In genomic region chr9:4814913-4815312, GRCh38 we compare ENCODE assay signal across 13 cellular contexts. TPM values are rescaled to one million over a fixed set of nuclear protein-coding genes. Genes with fewer than 3 reads are reported as not detected.
DNase-seq lines count a peak whose midpoint lies in the region; ATAC-seq and FAIRE-seq lines count a peak whose summit lies in the region.
"Had no signal": no experiment of that assay in that cellular context is flagged by ENCODE, and none has a peak within 500 bp of the region (broad histone marks: within the 10 kb centered on the region; RNA-seq: fewer than 3 reads in every experiment).

No MANE protein-coding gene starts in this region.

- peaks cover 39% of the 10 kb centered on the region for H3K4me1 Mint-ChIP-seq in activated T-helper 2 cell treated with anti-CD3 and anti-CD28 coated beads, Interferon-gamma antibody, Interleukin-2, Interleukin-4, amounts not matched to agents 10 μg/mL and 5 μg/mL and 100 μg/mL, durations not matched to agents 14 hours and 24 hours and 36 hours (ENCODE audit: low read depth)
- peaks cover 21% of the 10 kb centered on the region for H3K4me1 Mint-ChIP-seq in T-helper 17 cell

- no peaks in the 10 kb centered on the region for H3K9me2 ChIP-seq in GM23248 (ENCODE audit: insufficient read depth)

- peaks cover 0 to 95% (median 57%) of the 10 kb centered on the region in 11 experiments; a peak in 12 of 22 replicates for H4K20me1 ChIP-seq in BLaER1 treated with 17β-estradiol and CSF1 and Interleukin-3, amounts not matched to agents 10 nM and 100 nM
- no peaks in the 10 kb centered on the region for H4K20me1 ChIP-seq in GM23248 (ENCODE audit: insufficient read depth)

- H3K4me3 Mint-ChIP-seq in activated T-helper 2 cell treated with anti-CD3 and anti-CD28 coated beads, Interferon-gamma antibody, Interleukin-2, Interleukin-4, amounts not matched to agents 10 μg/mL and 5 μg/mL and 100 μg/mL, durations not matched to agents 14 hours and 24 hours and 36 hours (ENCODE audit: low read depth) = no peak overlapping the region
- H3K4me3 Mint-ChIP-seq in T-helper 17 cell = no peak overlapping the region
- H3K4me3 Mint-ChIP-seq: HFFc6 had no signal

- no peaks in the 10 kb centered on the region for H3K27me3 Mint-ChIP-seq in activated T-helper 2 cell treated with anti-CD3 and anti-CD28 coated beads, Interferon-gamma antibody, Interleukin-2, Interleukin-4, amounts not matched to agents 10 μg/mL and 5 μg/mL and 100 μg/mL, durations not matched to agents 14 hours and 24 hours and 36 hours (ENCODE audit: low read depth)
- no peaks in the 10 kb centered on the region for H3K27me3 Mint-ChIP-seq in T-helper 17 cell
- H3K27me3 Mint-ChIP-seq: CD4-positive, CD25-positive, alpha-beta regulatory T cell had no signal

- H3K4me3 ChIP-seq in BLaER1 treated with 17β-estradiol and CSF1 and Interleukin-3, amounts not matched to agents 10 nM and 100 nM = no peak overlapping the region
- no peak overlapping the region for H3K4me3 ChIP-seq in GM23248

- H3K9ac ChIP-seq in BLaER1 treated with 17β-estradiol and CSF1 and Interleukin-3, amounts not matched to agents 10 nM and 100 nM = no peak overlapping the region
- no peak overlapping the region for H3K9ac ChIP-seq in GM23248

- DNase-seq in GM19239 (ENCODE audit: insufficient read length, low spot score) = no peak
- no peak for DNase-seq in activated T-helper 2 cell treated with anti-CD3 and anti-CD28 coated beads, Interferon-gamma antibody, Interleukin-2, Interleukin-4, amounts not matched to agents 10 μg/mL and 5 μg/mL and 100 μg/mL, durations not matched to agents 14 hours and 24 hours and 36 hours (ENCODE audit: low spot score)
- DNase-seq in T-helper 17 cell = no peak
- no peak for DNase-seq in glomerular visceral epithelial cell (ENCODE audit: extremely low spot score)
- DNase-seq in NCI-H1694 (lab: John Stamatoyannopoulos, UW) = no peak
- DNase-seq in GM23248 = no peak
- DNase-seq: CD4-positive, CD25-positive, alpha-beta regulatory T cell; HFFc6; NCI-H82; stimulated activated CD4-positive, alpha-beta T cell treated with anti-CD3 and anti-CD28 coated beads, Interleukin-2, amount 100 ng/mL, for 24 hours had no signal

- peaks cover 0 to 34% (median 15%) of the 10 kb centered on the region in 11 experiments; a peak in 14 of 22 replicates for H3K36me3 ChIP-seq in BLaER1 treated with 17β-estradiol and CSF1 and Interleukin-3, amounts not matched to agents 10 nM and 100 nM
- H3K36me3 ChIP-seq in GM23248 (ENCODE audit: low read depth) = no peaks in the 10 kb centered on the region

- H2AFZ ChIP-seq in GM23248 = no peak overlapping the region

- no peaks in the 10 kb centered on the region for H3K27me3 ChIP-seq in BLaER1 treated with 17β-estradiol and CSF1 and Interleukin-3, amounts not matched to agents 10 nM and 100 nM
- no peaks in the 10 kb centered on the region for H3K27me3 ChIP-seq in GM23248 (replicated peaks; ENCODE audit: insufficient read depth)

- peak overlapping the region; percentile 15 for H3K27ac Mint-ChIP-seq in activated T-helper 2 cell treated with anti-CD3 and anti-CD28 coated beads, Interferon-gamma antibody, Interleukin-2, Interleukin-4, amounts not matched to agents 10 μg/mL and 5 μg/mL and 100 μg/mL, durations not matched to agents 14 hours and 24 hours and 36 hours
- H3K27ac Mint-ChIP-seq in T-helper 17 cell = no peak overlapping the region
- H3K27ac Mint-ChIP-seq: HFFc6 had no signal

- peak; percentile 94 for FAIRE-seq in GM19239 (lab: Jason Lieb, UNC)
- FAIRE-seq: endometrium had no signal

- peaks cover 10 to 55% (median 47%) of the 10 kb centered on the region in 11 experiments; a peak in 21 of 22 replicates for H3K9me3 ChIP-seq in BLaER1 treated with 17β-estradiol and CSF1 and Interleukin-3, amounts not matched to agents 10 nM and 100 nM (replicated peaks in 1 of 11)
- H3K9me3 ChIP-seq in T-helper 17 cell (ENCODE audit: control insufficient read depth, low read length, poor library complexity, severe bottlenecking) = no peaks in the 10 kb centered on the region
- no peaks in the 10 kb centered on the region for H3K9me3 ChIP-seq in GM23248 (ENCODE audit: low read depth)

- peak overlapping the region in 8 of 11 experiments; percentile 1 to 73 (median 46); a peak in 14 of 22 replicates for H3K4me2 ChIP-seq in BLaER1 treated with 17β-estradiol and CSF1 and Interleukin-3, amounts not matched to agents 10 nM and 100 nM
- H3K4me2 ChIP-seq in GM23248 (ENCODE audit: unreplicated experiment) = no peak overlapping the region

- no peaks in the 10 kb centered on the region for H3F3A ChIP-seq in GM23248 (ENCODE audit: insufficient read depth)

- intact Hi-C loops in activated T-helper 2 cell treated with anti-CD3 and anti-CD28 coated beads, Interferon-gamma antibody, Interleukin-2, Interleukin-4, amounts not matched to agents 10 μg/mL and 5 μg/mL and 100 μg/mL, durations not matched to agents 14 hours and 24 hours and 36 hours (cut with micrococcal nuclease) = no loop called here

- ATAC-seq in HG03103 (IDR thresholded peaks at IDR 0.05; ENCODE audit: low read depth, unreplicated experiment) (peak; percentile 57), T-helper 17 cell (no peak)

- H3K79me2 ChIP-seq in GM23248 (ENCODE audit: insufficient read depth) = peaks cover 93% of the 10 kb centered on the region

- peaks cover 10 to 35% (median 20%) of the 10 kb centered on the region in 10 experiments; a peak in 18 of 20 replicates for H3K4me1 ChIP-seq in BLaER1 treated with 17β-estradiol and CSF1 and Interleukin-3, amounts not matched to agents 10 nM and 100 nM
- H3K4me1 ChIP-seq in GM23248 (ENCODE audit: insufficient read depth) = no peaks in the 10 kb centered on the region

- peaks cover 53% of the 10 kb centered on the region for H3K36me3 Mint-ChIP-seq in activated T-helper 2 cell treated with anti-CD3 and anti-CD28 coated beads, Interferon-gamma antibody, Interleukin-2, Interleukin-4, amounts not matched to agents 10 μg/mL and 5 μg/mL and 100 μg/mL, durations not matched to agents 14 hours and 24 hours and 36 hours (ENCODE audit: low read depth)
- no peaks in the 10 kb centered on the region for H3K36me3 Mint-ChIP-seq in T-helper 17 cell (ENCODE audit: low read depth)

- peaks cover 24% of the 10 kb centered on the region for H3K9me3 Mint-ChIP-seq in activated T-helper 2 cell treated with anti-CD3 and anti-CD28 coated beads, Interferon-gamma antibody, Interleukin-2, Interleukin-4, amounts not matched to agents 10 μg/mL and 5 μg/mL and 100 μg/mL, durations not matched to agents 14 hours and 24 hours and 36 hours
- H3K9me3 Mint-ChIP-seq: HFFc6 had no signal

- H3K27ac ChIP-seq in BLaER1 treated with 17β-estradiol and CSF1 and Interleukin-3, amounts not matched to agents 10 nM and 100 nM = no peak overlapping the region
- no peak overlapping the region for H3K27ac ChIP-seq in GM23248

- in situ Hi-C loops in GM23248 (cut with MboI) = no loop called here

RNA-seq across cellular contexts. Expression of gene RCL1, which starts 22.2 kb away (rescaled TPM):
- 34.5 and 36.3 TPM in 2 replicates for total RNA-seq in activated T-helper 2 cell treated with anti-CD3 and anti-CD28 coated beads, Interferon-gamma antibody, Interleukin-2, Interleukin-4, amounts not matched to agents 10 μg/mL and 5 μg/mL and 100 μg/mL, durations not matched to agents 14 hours and 24 hours and 36 hours
- 10 to 100 TPM; 23.5 to 28.1 TPM for total RNA-seq in T-helper 17 cell
- total RNA-seq in GM23248 (2014; rRNA removed; shearing (Covaris generic)) = 4.0 and 7.8 TPM in 2 replicates
- 6.9 and 7.7 TPM in 2 replicates for polyA plus RNA-seq in GM23248 (2016; fragmentation: Nextera tagmentation; extraction: Ambion mirVana)
